ENCODE assay signal across 29 cellular contexts in genomic region chr11:972812-973211, GRCh38.
"Had no signal": no experiment of that assay in that cellular context is flagged by ENCODE, and none has a peak within 500 bp of the region (broad histone marks: within the 10 kb centered on the region; RNA-seq: fewer than 3 reads in every experiment).

No MANE protein-coding gene starts in this region.

- H3K27me3 Mint-ChIP-seq: effector memory CD8-positive, alpha-beta T cell; memory B cell; naive thymus-derived CD8-positive, alpha-beta T cell; progenitor cell of endocrine pancreas; type B pancreatic cell had no signal

- H3K4me2 ChIP-seq: smooth muscle cell had no signal

- H3K27ac Mint-ChIP-seq: memory B cell, progenitor cell of endocrine pancreas, type B pancreatic cell had no signal

- DNase-seq: cerebellar nuclear complex; cortex of kidney; effector memory CD8-positive, alpha-beta T cell; erythroblast; esophagus squamous epithelium; foreskin melanocyte; hypothalamus; immature natural killer cell; islet precursor cell; midbrain; naive thymus-derived CD8-positive, alpha-beta T cell; stimulated activated CD4-positive, alpha-beta T cell treated with anti-CD3 and anti-CD28 coated beads, Interleukin-12 subunit alpha, Interleukin-12 subunit beta, amount 100 ng/mL, for 4 hours; stimulated activated CD4-positive, alpha-beta T cell treated with anti-CD3 and anti-CD28 coated beads, Interleukin-1b, Interleukin-23, amount 100 ng/mL, for 48 hours; stimulated activated CD4-positive, alpha-beta T cell treated with anti-CD3 and anti-CD28 coated beads, Interleukin-4, amount 100 ng/mL, for 1 hour; stimulated activated CD8-positive, alpha-beta memory T cell treated with anti-CD3 and anti-CD28 coated beads, Interleukin-4, amount 100 ng/mL, for 48 hours; stimulated activated naive CD8-positive, alpha-beta T cell treated with anti-CD3 and anti-CD28 coated beads, Interleukin-15, Interleukin-2, amounts not matched to agents 100 U/mL and 50 U/mL, for 24 hours; substantia nigra; testis; tibial artery had no signal

- H3K4me3 ChIP-seq: esophagus squamous epithelium, lung, smooth muscle cell, testis, tibial artery had no signal

- H3K27me3 ChIP-seq: esophagus squamous epithelium, neutrophil, testis, tibial artery had no signal

- H3K9me3 Mint-ChIP-seq: effector memory CD8-positive, alpha-beta T cell; immature natural killer cell; memory B cell; naive thymus-derived CD8-positive, alpha-beta T cell; neural crest cell; type B pancreatic cell had no signal

- H3K4me1 ChIP-seq: esophagus squamous epithelium, parathyroid adenoma had no signal

- ATAC-seq: effector memory CD8-positive, alpha-beta T cell; left lobe of liver; naive thymus-derived CD8-positive, alpha-beta T cell; sciatic nerve; stimulated activated naive CD8-positive, alpha-beta T cell treated with anti-CD3 and anti-CD28 coated beads, Interleukin-15, Interleukin-2, amounts not matched to agents 100 U/mL and 50 U/mL, for 24 hours had no signal

- H3K9me3 ChIP-seq: esophagus squamous epithelium, neutrophil, testis, tibial artery had no signal

- H3K27ac ChIP-seq: esophagus squamous epithelium, neutrophil, parathyroid adenoma, testis, tibial artery had no signal

- H3K4me3 Mint-ChIP-seq: effector memory CD8-positive, alpha-beta T cell; immature natural killer cell; memory B cell; naive thymus-derived CD8-positive, alpha-beta T cell; neural crest cell; type B pancreatic cell had no signal

- H3K9ac ChIP-seq: parathyroid adenoma had no signal
